Comparison of ENCODE assay signal across 1 cellular context in the genomic region with DNA sequence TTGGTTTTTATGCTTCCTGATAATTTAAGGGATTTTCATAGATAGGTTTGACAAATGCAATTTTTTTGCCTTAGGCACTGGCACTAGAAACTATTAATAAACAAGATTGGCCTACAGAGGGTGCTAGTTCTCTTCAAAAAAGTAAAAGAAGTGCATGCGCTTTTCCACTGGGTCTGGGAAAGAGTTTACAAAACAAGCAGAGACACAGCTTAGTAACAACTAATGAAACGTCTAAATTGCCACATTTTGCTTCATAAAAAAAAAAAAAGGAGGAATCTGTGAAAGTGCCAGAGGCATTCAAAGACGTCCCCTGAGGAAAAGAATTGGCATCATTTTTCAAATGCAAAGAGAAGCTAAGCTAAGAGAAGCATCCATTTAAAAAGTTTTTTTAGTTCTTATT.
TF ChIP-seq lines count a peak whose summit lies in the region.

No MANE protein-coding gene starts in this region.

TF ChIP-seq in K562, 482 proteins besides CTCF, POLR2A, EP300 and RAD21 (continued from another document):
- TF ChIP-seq, protein P1, sequence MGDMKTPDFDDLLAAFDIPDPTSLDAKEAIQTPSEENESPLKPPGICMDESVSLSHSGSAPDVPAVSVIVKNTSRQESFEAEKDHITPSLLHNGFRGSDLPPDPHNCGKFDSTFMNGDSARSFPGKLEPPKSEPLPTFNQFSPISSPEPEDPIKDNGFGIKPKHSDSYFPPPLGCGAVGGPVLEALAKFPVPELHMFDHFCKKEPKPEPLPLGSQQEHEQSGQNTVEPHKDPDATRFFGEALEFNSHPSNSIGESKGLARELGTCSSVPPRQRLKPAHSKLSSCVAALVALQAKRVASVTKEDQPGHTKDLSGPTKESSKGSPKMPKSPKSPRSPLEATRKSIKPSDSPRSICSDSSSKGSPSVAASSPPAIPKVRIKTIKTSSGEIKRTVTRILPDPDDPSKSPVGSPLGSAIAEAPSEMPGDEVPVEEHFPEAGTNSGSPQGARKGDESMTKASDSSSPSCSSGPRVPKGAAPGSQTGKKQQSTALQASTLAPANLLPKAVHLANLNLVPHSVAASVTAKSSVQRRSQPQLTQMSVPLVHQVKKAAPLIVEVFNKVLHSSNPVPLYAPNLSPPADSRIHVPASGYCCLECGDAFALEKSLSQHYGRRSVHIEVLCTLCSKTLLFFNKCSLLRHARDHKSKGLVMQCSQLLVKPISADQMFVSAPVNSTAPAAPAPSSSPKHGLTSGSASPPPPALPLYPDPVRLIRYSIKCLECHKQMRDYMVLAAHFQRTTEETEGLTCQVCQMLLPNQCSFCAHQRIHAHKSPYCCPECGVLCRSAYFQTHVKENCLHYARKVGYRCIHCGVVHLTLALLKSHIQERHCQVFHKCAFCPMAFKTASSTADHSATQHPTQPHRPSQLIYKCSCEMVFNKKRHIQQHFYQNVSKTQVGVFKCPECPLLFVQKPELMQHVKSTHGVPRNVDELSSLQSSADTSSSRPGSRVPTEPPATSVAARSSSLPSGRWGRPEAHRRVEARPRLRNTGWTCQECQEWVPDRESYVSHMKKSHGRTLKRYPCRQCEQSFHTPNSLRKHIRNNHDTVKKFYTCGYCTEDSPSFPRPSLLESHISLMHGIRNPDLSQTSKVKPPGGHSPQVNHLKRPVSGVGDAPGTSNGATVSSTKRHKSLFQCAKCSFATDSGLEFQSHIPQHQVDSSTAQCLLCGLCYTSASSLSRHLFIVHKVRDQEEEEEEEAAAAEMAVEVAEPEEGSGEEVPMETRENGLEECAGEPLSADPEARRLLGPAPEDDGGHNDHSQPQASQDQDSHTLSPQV (IDR thresholded peaks at IDR 0.05), result no peak
- TF ChIP-seq SMAD1 (IDR thresholded peaks at IDR 0.05; ENCODE audit: low read depth, low read length, partially characterized antibody), result no peak
- TF ChIP-seq ZKSCAN3 (CRISPR knock-in tag; IDR thresholded peaks at IDR 0.05), result no peak
- TF ChIP-seq MED1 (CRISPR knock-in tag; IDR thresholded peaks at IDR 0.05; ENCODE audit: borderline replicate concordance), result no peak
- no peak for TF ChIP-seq ID3 (CRISPR knock-in tag; IDR thresholded peaks at IDR 0.05)
- TF ChIP-seq ID3 (tag; IDR thresholded peaks at IDR 0.05), result no peak
- no peak for TF ChIP-seq MAFG (tag; conservative IDR thresholded peaks at IDR 0.05)
- TF ChIP-seq HOMEZ (CRISPR knock-in tag; IDR thresholded peaks at IDR 0.05), result no peak
- TF ChIP-seq FOSL1 (tag; conservative IDR thresholded peaks at IDR 0.05), result no peak
- TF ChIP-seq RB1 (IDR thresholded peaks at IDR 0.05; ENCODE audit: low read depth), result no peak
- TF ChIP-seq, protein P2, sequence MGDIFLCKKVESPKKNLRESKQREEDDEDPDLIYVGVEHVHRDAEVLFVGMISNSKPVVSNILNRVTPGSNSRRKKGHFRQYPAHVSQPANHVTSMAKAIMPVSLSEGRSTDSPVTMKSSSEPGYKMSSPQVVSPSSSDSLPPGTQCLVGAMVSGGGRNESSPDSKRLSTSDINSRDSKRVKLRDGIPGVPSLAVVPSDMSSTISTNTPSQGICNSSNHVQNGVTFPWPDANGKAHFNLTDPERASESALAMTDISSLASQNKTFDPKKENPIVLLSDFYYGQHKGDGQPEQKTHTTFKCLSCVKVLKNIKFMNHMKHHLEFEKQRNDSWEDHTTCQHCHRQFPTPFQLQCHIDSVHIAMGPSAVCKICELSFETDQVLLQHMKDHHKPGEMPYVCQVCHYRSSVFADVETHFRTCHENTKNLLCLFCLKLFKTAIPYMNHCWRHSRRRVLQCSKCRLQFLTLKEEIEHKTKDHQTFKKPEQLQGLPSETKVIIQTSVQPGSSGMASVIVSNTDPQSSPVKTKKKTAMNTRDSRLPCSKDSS (IDR thresholded peaks at IDR 0.05; ENCODE audit: low read depth, partially characterized antibody), result no peak
- no peak for TF ChIP-seq ZNF146 (CRISPR knock-in tag; IDR thresholded peaks at IDR 0.05; ENCODE audit: unreplicated experiment)
- peak; percentile 49; the same call in 1 of the 2 replicates for TF ChIP-seq ZNF384 (IDR thresholded peaks at IDR 0.05; ENCODE audit: low read depth, low read length)
- TF ChIP-seq JUN (IDR thresholded peaks at IDR 0.05; ENCODE audit: borderline replicate concordance, low read depth, low read length), result no peak
- no peak for TF ChIP-seq JUN (CRISPR knock-in tag; IDR thresholded peaks at IDR 0.05; ENCODE audit: borderline replicate concordance)
- peak; percentile 35; the same call in 1 of the 2 replicates for TF ChIP-seq ARID2 (IDR thresholded peaks at IDR 0.05)
- no peak for TF ChIP-seq TGIF2 (CRISPR knock-in tag; IDR thresholded peaks at IDR 0.05)
- TF ChIP-seq MYC (IDR thresholded peaks at IDR 0.05; ENCODE audit: low read depth, low read length), result peak; percentile 48; the same call in 1 of the 2 replicates
- TF ChIP-seq MYC (CRISPR knock-in tag; IDR thresholded peaks at IDR 0.05; ENCODE audit: borderline replicate concordance, low read depth), result no peak
- peak; percentile 50 to 72; a peak in 3 of 4 replicates for TF ChIP-seq FOXK2 (conservative IDR thresholded peaks at IDR 0.05 in 1 of 2, IDR thresholded peaks at IDR 0.05 in 1 of 2; ENCODE audit: low read depth in 2 of 2)
- TF ChIP-seq ZNF232 (CRISPR knock-in tag; IDR thresholded peaks at IDR 0.05), result no peak
- TF ChIP-seq SAP30 (IDR thresholded peaks at IDR 0.05; ENCODE audit: borderline replicate concordance, insufficient read depth, low read depth, low read length, poor library complexity, severe bottlenecking), result no peak
- TF ChIP-seq ZFPM2 (CRISPR knock-in tag; IDR thresholded peaks at IDR 0.05), result no peak
- no peak for TF ChIP-seq E2F4 (CRISPR knock-in tag; IDR thresholded peaks at IDR 0.05; ENCODE audit: low read depth)
- TF ChIP-seq ZFX (CRISPR knock-in tag; IDR thresholded peaks at IDR 0.05), result no peak
- TF ChIP-seq ZNF274 (IDR thresholded peaks at IDR 0.05; ENCODE audit: borderline replicate concordance, low read depth, low read length), result no peak
- peak; percentile 76; the same call in 1 of the 2 replicates for TF ChIP-seq ARID3A (IDR thresholded peaks at IDR 0.05; ENCODE audit: borderline replicate concordance, low read depth, low read length)
- no peak for TF ChIP-seq BCL6 (CRISPR knock-in tag; IDR thresholded peaks at IDR 0.05)
- TF ChIP-seq MNT (conservative IDR thresholded peaks at IDR 0.05), result 0 out of 4 replicates have a peak, but pooled peaks of 1 of the 2 experiments have one; percentile 23
- no peak for TF ChIP-seq SUPT5H (IDR thresholded peaks at IDR 0.05)
- TF ChIP-seq, protein P3, sequence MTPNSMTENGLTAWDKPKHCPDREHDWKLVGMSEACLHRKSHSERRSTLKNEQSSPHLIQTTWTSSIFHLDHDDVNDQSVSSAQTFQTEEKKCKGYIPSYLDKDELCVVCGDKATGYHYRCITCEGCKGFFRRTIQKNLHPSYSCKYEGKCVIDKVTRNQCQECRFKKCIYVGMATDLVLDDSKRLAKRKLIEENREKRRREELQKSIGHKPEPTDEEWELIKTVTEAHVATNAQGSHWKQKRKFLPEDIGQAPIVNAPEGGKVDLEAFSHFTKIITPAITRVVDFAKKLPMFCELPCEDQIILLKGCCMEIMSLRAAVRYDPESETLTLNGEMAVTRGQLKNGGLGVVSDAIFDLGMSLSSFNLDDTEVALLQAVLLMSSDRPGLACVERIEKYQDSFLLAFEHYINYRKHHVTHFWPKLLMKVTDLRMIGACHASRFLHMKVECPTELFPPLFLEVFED (CRISPR knock-in tag; conservative IDR thresholded peaks at IDR 0.05), result no peak
- TF ChIP-seq ZNF311 (CRISPR knock-in tag; IDR thresholded peaks at IDR 0.05), result no peak
- TF ChIP-seq BCOR (IDR thresholded peaks at IDR 0.05), result no peak
- TF ChIP-seq WHSC1 (IDR thresholded peaks at IDR 0.05; ENCODE audit: low read length), result no peak
- no peak for TF ChIP-seq ARHGAP35 (IDR thresholded peaks at IDR 0.05; ENCODE audit: partially characterized antibody)
- TF ChIP-seq ZNF316 (IDR thresholded peaks at IDR 0.05), result no peak
- TF ChIP-seq SMC3 (conservative IDR thresholded peaks at IDR 0.05; ENCODE audit: insufficient read depth, low read depth, low read length), result peak; percentile 78
- no peak for TF ChIP-seq GABPA (tag; conservative IDR thresholded peaks at IDR 0.05; ENCODE audit: low read depth)
- peak; percentile 78 for TF ChIP-seq DEAF1 (CRISPR knock-in tag; IDR thresholded peaks at IDR 0.05)
- TF ChIP-seq EGR1 (conservative IDR thresholded peaks at IDR 0.05), result no peak
- no peak for TF ChIP-seq THAP12 (CRISPR knock-in tag; IDR thresholded peaks at IDR 0.05)
- TF ChIP-seq RBM14 (IDR thresholded peaks at IDR 0.05; ENCODE audit: borderline replicate concordance, insufficient read depth, low read depth, low read length), result no peak
- TF ChIP-seq KDM4B (IDR thresholded peaks at IDR 0.05; ENCODE audit: borderline replicate concordance in 2 of 2, low read depth in 1 of 2), result no peak
